26 cellular contexts compared by ENCODE assay signal in the genomic region with DNA sequence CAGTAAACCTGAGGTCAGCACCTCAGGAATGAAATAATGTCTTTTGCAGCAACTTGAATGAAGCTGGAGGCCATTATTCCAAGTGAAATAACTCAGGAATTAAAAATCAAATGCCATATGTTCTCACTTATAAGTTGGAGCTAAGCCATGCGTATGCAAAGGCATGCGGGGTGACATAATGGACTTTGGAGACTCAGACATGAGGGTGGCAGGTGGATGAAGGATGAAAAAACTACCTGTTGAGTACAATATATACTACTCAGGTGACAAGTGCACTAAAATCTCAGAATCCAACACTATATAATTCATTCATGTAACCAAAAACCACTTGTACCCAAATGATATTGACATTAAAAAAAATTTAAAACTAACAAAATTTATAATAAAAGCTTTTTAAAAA.
DNase-seq lines count a peak whose midpoint lies in the region; ATAC-seq, FAIRE-seq and TF ChIP-seq lines count a peak whose summit lies in the region.
"Had no signal": no experiment of that assay in that cellular context is flagged by ENCODE, and none has a peak within 500 bp of the region (broad histone marks: within the 10 kb centered on the region; RNA-seq: fewer than 3 reads in every experiment).

No MANE protein-coding gene starts in this region.

- no peak overlapping the region for H3K4me3 ChIP-seq in CD8-positive, alpha-beta T cell (ENCODE audit: low read depth, low read length)
- H3K4me3 ChIP-seq in neural cell (ENCODE audit: low read length) (peak overlapping the region; percentile 97), small intestine (ENCODE audit: low read depth in 1 of 2, low read length in 2 of 2) (no peak overlapping the region)
- H3K4me3 ChIP-seq: hepatocyte, right lobe of liver, uterus had no signal

- H3F3A ChIP-seq in neural cell (ENCODE audit: insufficient read depth, low read length, poor library complexity, severe bottlenecking): no peaks in the 10 kb centered on the region

- TF ChIP-seq RAD21 in neural cell (conservative IDR thresholded peaks at IDR 0.05): no peak

- H3K9me2 ChIP-seq in neural cell (ENCODE audit: insufficient read depth, low read length): no peaks in the 10 kb centered on the region

- H3K27ac Mint-ChIP-seq in activated CD4-positive, alpha-beta T cell treated with anti-CD3 and anti-CD28 coated beads, Interleukin-2, amount 10 ng/mL, durations not matched to agents 7 days and 5 days: no peak overlapping the region
- H3K27ac Mint-ChIP-seq in CD8-positive, alpha-beta T cell: no peak overlapping the region
- peak overlapping the region; percentile 61 for H3K27ac Mint-ChIP-seq in activated CD8-positive, alpha-beta T cell treated with anti-CD3 and anti-CD28 coated beads, Interleukin-2, amount 10 ng/mL, durations not matched to agents 7 days and 5 days

- 47 to 97% (median 54%) methylated on average over 2 of the region's 2 CpGs for WGBS in small intestine, 3 donors

- in situ Hi-C loops in KBM-7 (cut with MboI; ENCODE audit: low pct_unique_long_range_greater_than_20kb, low sequenced_read_pairs): no loop called here

- peaks cover 18% of the 10 kb centered on the region for H3K4me1 ChIP-seq in CD8-positive, alpha-beta T cell (ENCODE audit: insufficient read depth, low read length)
- peaks cover 3 to 9% of the 10 kb centered on the region in 2 donors for H3K4me1 ChIP-seq in small intestine (ENCODE audit: control insufficient read depth in 2 of 2, insufficient read depth in 1 of 2, low read depth in 1 of 2, low read length in 1 of 2)
- H3K4me1 ChIP-seq: foreskin keratinocyte had no signal

- ATAC-seq in CD8-positive, alpha-beta T cell: no peak
- ATAC-seq in activated CD8-positive, alpha-beta T cell treated with anti-CD3 and anti-CD28 coated beads, Interleukin-2, amount 10 ng/mL, durations not matched to agents 7 days and 5 days: no peak
- no peak for ATAC-seq in GM18511 (IDR thresholded peaks at IDR 0.05; ENCODE audit: unreplicated experiment)
- ATAC-seq: foreskin keratinocyte, right lobe of liver had no signal

- H3K9ac ChIP-seq in neural cell (ENCODE audit: low read length): no peak overlapping the region
- H3K9ac ChIP-seq: parathyroid adenoma had no signal

- peaks cover 36% of the 10 kb centered on the region for H3K79me2 ChIP-seq in neural cell (replicated peaks; ENCODE audit: insufficient read depth, low read length)

- intact Hi-C loops in CD8-positive, alpha-beta T cell (cut with DNase I, micrococcal nuclease): no loop called here

- no peak overlapping the region for H3K4me2 ChIP-seq in neural cell (ENCODE audit: low read length)
- H3K4me2 ChIP-seq: hepatocyte had no signal

- peaks cover 33% of the 10 kb centered on the region for H3K4me1 Mint-ChIP-seq in activated CD4-positive, alpha-beta T cell treated with anti-CD3 and anti-CD28 coated beads, Interleukin-2, amount 10 ng/mL, durations not matched to agents 7 days and 5 days
- H3K4me1 Mint-ChIP-seq in CD8-positive, alpha-beta T cell (ENCODE audit: low read depth): peaks cover 46% of the 10 kb centered on the region
- H3K4me1 Mint-ChIP-seq in activated CD8-positive, alpha-beta T cell treated with anti-CD3 and anti-CD28 coated beads, Interleukin-2, amount 10 ng/mL, durations not matched to agents 7 days and 5 days (ENCODE audit: low read depth): peaks cover 30% of the 10 kb centered on the region

- CTCF ChIA-PET in activated CD4-positive, alpha-beta T cell treated with anti-CD3 and anti-CD28 coated beads, Interleukin-2, amount 10 ng/mL, durations not matched to agents 7 days and 5 days (lab: Charles Lee): no interaction called here
- CTCF ChIA-PET in CD8-positive, alpha-beta T cell (lab: Charles Lee): no interaction called here
- CTCF ChIA-PET in activated CD8-positive, alpha-beta T cell treated with anti-CD3 and anti-CD28 coated beads, Interleukin-2, amount 10 ng/mL, durations not matched to agents 7 days and 5 days (lab: Charles Lee): no interaction called here

- POLR2A ChIA-PET in activated CD4-positive, alpha-beta T cell treated with anti-CD3 and anti-CD28 coated beads, Interleukin-2, amount 10 ng/mL, durations not matched to agents 7 days and 5 days (lab: Charles Lee): no interaction called here
- POLR2A ChIA-PET in CD8-positive, alpha-beta T cell (lab: Charles Lee): no interaction called here
- POLR2A ChIA-PET in activated CD8-positive, alpha-beta T cell treated with anti-CD3 and anti-CD28 coated beads, Interleukin-2, amount 10 ng/mL, durations not matched to agents 7 days and 5 days (lab: Charles Lee): no interaction called here

- H2AFZ ChIP-seq in neural cell (ENCODE audit: low read depth, low read length): no peak overlapping the region
- H2AFZ ChIP-seq: hepatocyte, parathyroid adenoma had no signal

- H3K4me3 Mint-ChIP-seq in activated CD4-positive, alpha-beta T cell treated with anti-CD3 and anti-CD28 coated beads, Interleukin-2, amount 10 ng/mL, durations not matched to agents 7 days and 5 days: peak overlapping the region; percentile 48
- peak overlapping the region; percentile 47 for H3K4me3 Mint-ChIP-seq in CD8-positive, alpha-beta T cell
- H3K4me3 Mint-ChIP-seq in activated CD8-positive, alpha-beta T cell treated with anti-CD3 and anti-CD28 coated beads, Interleukin-2, amount 10 ng/mL, durations not matched to agents 7 days and 5 days: no peak overlapping the region
- H3K4me3 Mint-ChIP-seq: CD14-positive monocyte; central memory CD8-positive, alpha-beta T cell had no signal

- no peak for TF ChIP-seq CTCF in CD8-positive, alpha-beta T cell (IDR thresholded peaks at IDR 0.05)
- TF ChIP-seq CTCF in neural cell (IDR thresholded peaks at IDR 0.05; ENCODE audit: poor library complexity, severe bottlenecking): no peak

- FAIRE-seq in small intestine (lab: Jason Lieb, UNC): no peak
- FAIRE-seq: GM12892 had no signal

- no peaks in the 10 kb centered on the region for H3K27me3 Mint-ChIP-seq in activated CD4-positive, alpha-beta T cell treated with anti-CD3 and anti-CD28 coated beads, Interleukin-2, amount 10 ng/mL, durations not matched to agents 7 days and 5 days
- H3K27me3 Mint-ChIP-seq in CD8-positive, alpha-beta T cell (ENCODE audit: low read depth): no peaks in the 10 kb centered on the region
- no peaks in the 10 kb centered on the region for H3K27me3 Mint-ChIP-seq in activated CD8-positive, alpha-beta T cell treated with anti-CD3 and anti-CD28 coated beads, Interleukin-2, amount 10 ng/mL, durations not matched to agents 7 days and 5 days (ENCODE audit: low read depth)
- H3K27me3 Mint-ChIP-seq: central memory CD8-positive, alpha-beta T cell had no signal

- no peak for DNase-seq in activated CD4-positive, alpha-beta T cell treated with anti-CD3 and anti-CD28 coated beads, Interleukin-2, amount 10 ng/mL, durations not matched to agents 7 days and 5 days
- no peak for DNase-seq in activated CD4-positive, alpha-beta T cell treated with anti-CD3 and anti-CD28 coated beads, Interleukin-2, amount 50 U/mL, for 48 hours
- DNase-seq in CD8-positive, alpha-beta T cell: no peak
- no peak for DNase-seq in activated CD8-positive, alpha-beta T cell treated with anti-CD3 and anti-CD28 coated beads, Interleukin-2, amount 10 ng/mL, durations not matched to agents 7 days and 5 days
- DNase-seq in KBM-7 (no peak), small intestine (no peak)
- DNase-seq: ACHN; activated effector memory CD4-positive, alpha-beta T cell treated with anti-CD3 and anti-CD28 coated beads, Interleukin-2, amount 50 U/mL, for 16 hours; dorsolateral prefrontal cortex; foreskin keratinocyte; GOT3; KG1; NCI-H1694 treated with DMSO at 0.1 percent for 48 hours; OCI-M1; right lobe of liver; SIG-M5; stimulated activated CD4-positive, alpha-beta T cell treated with anti-CD3 and anti-CD28 coated beads, Interleukin-15, amount 100 ng/mL, for 24 hours; uterus had no signal

- no peaks in the 10 kb centered on the region for H3K9me3 Mint-ChIP-seq in activated CD4-positive, alpha-beta T cell treated with anti-CD3 and anti-CD28 coated beads, Interleukin-2, amount 10 ng/mL, durations not matched to agents 7 days and 5 days
- H3K9me3 Mint-ChIP-seq in CD8-positive, alpha-beta T cell: no peaks in the 10 kb centered on the region
- H3K9me3 Mint-ChIP-seq in activated CD8-positive, alpha-beta T cell treated with anti-CD3 and anti-CD28 coated beads, Interleukin-2, amount 10 ng/mL, durations not matched to agents 7 days and 5 days (ENCODE audit: insufficient read depth): no peaks in the 10 kb centered on the region
- H3K9me3 Mint-ChIP-seq: central memory CD8-positive, alpha-beta T cell had no signal

- no peak overlapping the region for H3K27ac ChIP-seq in CD8-positive, alpha-beta T cell (ENCODE audit: low read depth, low read length)
- H3K27ac ChIP-seq in neural cell (ENCODE audit: low read length): no peak overlapping the region
- H3K27ac ChIP-seq in small intestine (ENCODE audit: low read depth in 1 of 2, low read length in 1 of 2): no peak overlapping the region
- H3K27ac ChIP-seq: epithelial cell of prostate, foreskin keratinocyte, hepatocyte, parathyroid adenoma, right lobe of liver, uterus had no signal

- H3K36me3 Mint-ChIP-seq in activated CD4-positive, alpha-beta T cell treated with anti-CD3 and anti-CD28 coated beads, Interleukin-2, amount 10 ng/mL, durations not matched to agents 7 days and 5 days (ENCODE audit: low read depth): peaks cover 32% of the 10 kb centered on the region
- H3K36me3 Mint-ChIP-seq in CD8-positive, alpha-beta T cell: peaks cover 38% of the 10 kb centered on the region
- peaks cover 44% of the 10 kb centered on the region for H3K36me3 Mint-ChIP-seq in activated CD8-positive, alpha-beta T cell treated with anti-CD3 and anti-CD28 coated beads, Interleukin-2, amount 10 ng/mL, durations not matched to agents 7 days and 5 days (ENCODE audit: low read depth)

- H3K36me3 ChIP-seq in CD8-positive, alpha-beta T cell (ENCODE audit: insufficient read depth, low read length): no peaks in the 10 kb centered on the region
- H3K36me3 ChIP-seq in neural cell (ENCODE audit: insufficient read depth, low read length) (no peaks in the 10 kb centered on the region), small intestine (ENCODE audit: control insufficient read depth in 2 of 2, insufficient read depth in 2 of 2, low read length in 2 of 2) (peaks cover 2% of the 10 kb centered on the region in 2 donors)
- H3K36me3 ChIP-seq: right lobe of liver, uterus had no signal

- H4K20me1 ChIP-seq in neural cell (ENCODE audit: insufficient read depth): no peaks in the 10 kb centered on the region

- H3K9me3 ChIP-seq in CD8-positive, alpha-beta T cell (ENCODE audit: low read length): no peaks in the 10 kb centered on the region
- H3K9me3 ChIP-seq in neural cell (ENCODE audit: low read length): no peaks in the 10 kb centered on the region
- no peaks in the 10 kb centered on the region for H3K9me3 ChIP-seq in small intestine (ENCODE audit: control insufficient read depth, low read depth)
- H3K9me3 ChIP-seq: right lobe of liver, uterus had no signal

- no peaks in the 10 kb centered on the region for H3K27me3 ChIP-seq in CD8-positive, alpha-beta T cell (ENCODE audit: insufficient read depth, low read length)
- H3K27me3 ChIP-seq in neural cell (ENCODE audit: insufficient read depth, low read depth, low read length) (no peaks in the 10 kb centered on the region), small intestine (ENCODE audit: control insufficient read depth in 2 of 2, insufficient read depth in 2 of 2, low read length in 2 of 2) (no peaks in the 10 kb centered on the region)
- H3K27me3 ChIP-seq: dorsolateral prefrontal cortex, foreskin keratinocyte, hepatocyte, right lobe of liver, uterus had no signal

- TF ChIP-seq EP300 in neural cell (conservative IDR thresholded peaks at IDR 0.05; ENCODE audit: poor library complexity, severe bottlenecking): no peak
